ENCODE assay signal across 8 cellular contexts in the genomic region with DNA sequence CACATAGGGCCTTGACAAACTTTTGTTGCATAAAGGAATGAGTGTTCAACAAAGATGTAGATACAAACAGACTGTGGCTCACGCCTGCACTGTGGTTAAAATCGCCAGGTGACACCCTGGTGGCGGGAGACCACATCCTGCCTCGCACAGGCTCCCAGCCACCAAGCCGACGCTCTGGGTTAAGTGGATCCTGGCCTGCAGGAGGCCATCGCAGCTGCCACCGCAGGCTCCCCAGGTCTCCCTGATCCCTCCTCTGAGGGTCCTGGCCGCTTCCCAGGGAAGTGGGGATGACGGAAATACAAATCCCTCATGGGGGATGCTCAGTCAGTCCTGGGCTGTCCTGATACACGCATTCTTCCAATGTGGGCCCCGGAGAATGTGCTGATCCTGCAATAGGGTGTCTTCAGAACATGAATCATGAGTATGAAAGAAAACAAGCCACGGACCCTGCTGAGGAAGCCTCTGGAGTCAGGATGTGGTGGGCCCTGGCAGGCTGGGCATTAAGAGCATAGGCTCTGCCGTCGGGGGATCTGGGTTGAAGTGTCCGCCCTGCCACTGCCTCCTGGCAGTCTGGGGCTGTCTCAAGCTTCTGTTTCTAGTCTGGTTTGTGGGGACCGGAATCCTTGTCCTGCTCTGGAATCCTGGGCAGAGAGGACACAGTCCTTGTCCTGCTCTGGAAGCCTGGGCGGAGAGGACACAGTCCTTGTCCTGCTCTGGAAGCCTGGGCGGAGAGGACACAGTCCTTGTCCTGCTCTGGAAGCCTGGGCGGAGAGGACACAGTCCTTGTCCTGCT. TPM values are rescaled to one million over a fixed set of nuclear protein-coding genes. Genes with fewer than 3 reads are reported as not detected.
DNase-seq lines count a peak whose midpoint lies in the region; ATAC-seq and TF ChIP-seq lines count a peak whose summit lies in the region.

No MANE protein-coding gene starts in this region.

- H3K27ac Mint-ChIP-seq in activated T-cell treated with anti-CD3 and anti-CD28 coated beads, Interleukin-2, amount 50 U/mL, for 24 hours = peak overlapping the region; percentile 80
- peak overlapping the region; percentile 80 for H3K27ac Mint-ChIP-seq in osteocyte (ENCODE audit: unreplicated experiment)

- no peaks in the 10 kb centered on the region for H3K27me3 ChIP-seq in body of pancreas

- H3K4me1 Mint-ChIP-seq in activated T-cell treated with anti-CD3 and anti-CD28 coated beads, Interleukin-2, amount 50 U/mL, for 24 hours (ENCODE audit: low read depth) = peaks cover 61% of the 10 kb centered on the region
- H3K4me1 Mint-ChIP-seq in osteocyte (ENCODE audit: unreplicated experiment) = peaks cover 25% of the 10 kb centered on the region

- H3K4me1 ChIP-seq in body of pancreas = peaks cover 5% of the 10 kb centered on the region

- H3K36me3 ChIP-seq in body of pancreas (replicated peaks in 1 of 2; ENCODE audit: insufficient read depth in 1 of 2, low read depth in 2 of 2) = no peaks in the 10 kb centered on the region

- peak; percentile 9 for TF ChIP-seq CTCF in osteocyte (IDR thresholded peaks at IDR 0.05)
- TF ChIP-seq CTCF in body of pancreas (IDR thresholded peaks at IDR 0.05) = no peak

- ATAC-seq in GM21723 (IDR thresholded peaks at IDR 0.05; ENCODE audit: unreplicated experiment) = peak; percentile 91
- ATAC-seq in esophagus mucosa = no peak
- no peak for ATAC-seq in body of pancreas

- intact Hi-C loops in body of pancreas (cut with DNase I) = loop anchor here (10.0 kb wide), 1 partner anchor 116 kb away; no protein-coding TSS in a partner anchor

- no peak overlapping the region for H3K27ac ChIP-seq in body of pancreas

- H3K9me3 ChIP-seq in body of pancreas = no peaks in the 10 kb centered on the region

- TF ChIP-seq POLR2A in body of pancreas (IDR thresholded peaks at IDR 0.05) = no peak

- peak overlapping the region; percentile 32 for H3K4me3 Mint-ChIP-seq in activated T-cell treated with anti-CD3 and anti-CD28 coated beads, Interleukin-2, amount 50 U/mL, for 24 hours
- H3K4me3 Mint-ChIP-seq in osteocyte (ENCODE audit: unreplicated experiment) = no peak overlapping the region

- H3K4me3 ChIP-seq in body of pancreas = no peak overlapping the region

- H3K27me3 Mint-ChIP-seq in activated T-cell treated with anti-CD3 and anti-CD28 coated beads, Interleukin-2, amount 50 U/mL, for 24 hours = no peaks in the 10 kb centered on the region
- no peaks in the 10 kb centered on the region for H3K27me3 Mint-ChIP-seq in osteocyte (ENCODE audit: unreplicated experiment)

- no peaks in the 10 kb centered on the region for H3K36me3 Mint-ChIP-seq in activated T-cell treated with anti-CD3 and anti-CD28 coated beads, Interleukin-2, amount 50 U/mL, for 24 hours (ENCODE audit: low read depth)
- H3K36me3 Mint-ChIP-seq in osteocyte (ENCODE audit: unreplicated experiment) = no peaks in the 10 kb centered on the region

- 77 to 84% methylated on average over 16 to 20 of the region's 20 CpGs for WGBS in body of pancreas, 2 donors

- DNase-seq in GDM1 (lab: John Stamatoyannopoulos, UW) (peak; percentile 71), NAMALWA (ENCODE audit: low spot score) (peak; percentile 65), osteocyte (ENCODE audit: extremely low spot score, unreplicated experiment) (no peak), body of pancreas (no peak), cerebellar nuclear complex (lab: John Stamatoyannopoulos, UW) (no peak)
- DNase-seq in activated T-cell treated with anti-CD3 and anti-CD28 coated beads, Interleukin-2, amount 50 U/mL, for 24 hours = peak; percentile 77

- H3K9me3 Mint-ChIP-seq in activated T-cell treated with anti-CD3 and anti-CD28 coated beads, Interleukin-2, amount 50 U/mL, for 24 hours = no peaks in the 10 kb centered on the region
- no peaks in the 10 kb centered on the region for H3K9me3 Mint-ChIP-seq in osteocyte (ENCODE audit: unreplicated experiment)

RNA-seq across cellular contexts. Expression of a gene that starts 53.5 kb away (rescaled TPM):
- total RNA-seq in osteocyte (7.0 and 8.5 TPM in 2 replicates), esophagus mucosa (0.68 TPM), body of pancreas (10 to 100 TPM; 23.9 to 28.7 TPM)

Comparison
In these comparisons a context has a peak if more than half of its experiments do, and no peak if none do; other contexts are left out.
1. DNase-seq: peak in GDM1 (single experiment), NAMALWA (single experiment) and activated T-cell treated with anti-CD3 and anti-CD28 coated beads, Interleukin-2, amount 50 U/mL, for 24 hours (single experiment); none in osteocyte (single experiment), body of pancreas (0 of 4) and cerebellar nuclear complex (0 of 2).